22 cellular contexts compared by ENCODE assay signal in genomic region chr3:11808231-11808630, GRCh38. TPM values are rescaled to one million over a fixed set of nuclear protein-coding genes. Genes with fewer than 3 reads are reported as not detected.
DNase-seq lines count a peak whose midpoint lies in the region; ATAC-seq and TF ChIP-seq lines count a peak whose summit lies in the region.
"Had no signal": no experiment of that assay in that cellular context is flagged by ENCODE, and none has a peak within 500 bp of the region (broad histone marks: within the 10 kb centered on the region; RNA-seq: fewer than 3 reads in every experiment).

No MANE protein-coding gene starts in this region.

- H4K91ac ChIP-seq in IMR-90 (ENCODE audit: insufficient read depth, low read depth, low read length), result no peak overlapping the region

- BruUV-seq in IMR-90 (replicated peaks; lab: Mats Ljungman, UMichigan), result no TSS peak

- no peak for TF ChIP-seq POLR2A in IMR-90 (IDR thresholded peaks at IDR 0.05; ENCODE audit: low read depth, low read length)
- no peak for TF ChIP-seq POLR2A in gastroesophageal sphincter (IDR thresholded peaks at IDR 0.05)
- no peak for TF ChIP-seq POLR2A in transverse colon (IDR thresholded peaks at IDR 0.05)

- no peak overlapping the region for H3K18ac ChIP-seq in IMR-90 (ENCODE audit: low read depth, low read length)

- H3K4me1 Mint-ChIP-seq in activated naive CD4-positive, alpha-beta T cell treated with anti-CD3 and anti-CD28 coated beads, Interleukin-2, amount 10 ng/mL, durations not matched to agents 7 days and 5 days, result peaks cover 4% of the 10 kb centered on the region

- 20% methylated on average over 2 of the region's 9 CpGs; no CpG with 5 or more reads in 1 of the 2 experiments for WGBS in IMR-90 (ENCODE audit: extremely low coverage in 2 of 2, insufficient read length in 1 of 2), 2 experiments
- WGBS in gastroesophageal sphincter (ENCODE audit: low coverage in 1 of 2), 2 donors, result 36 to 59% methylated on average over 4 to 6 of the region's 9 CpGs
- 56 to 74% methylated on average over 3 to 9 of the region's 9 CpGs for WGBS in transverse colon (ENCODE audit: low coverage in 1 of 2), 2 donors

- no peak overlapping the region for H3K4me3 Mint-ChIP-seq in activated naive CD4-positive, alpha-beta T cell treated with anti-CD3 and anti-CD28 coated beads, Interleukin-2, amount 10 ng/mL, durations not matched to agents 7 days and 5 days

- H3K27me3 Mint-ChIP-seq in activated naive CD4-positive, alpha-beta T cell treated with anti-CD3 and anti-CD28 coated beads, Interleukin-2, amount 10 ng/mL, durations not matched to agents 7 days and 5 days, result no peaks in the 10 kb centered on the region

- H3K4me3 ChIP-seq in IMR-90 (ENCODE audit: insufficient read depth, low read depth, low read length), result no peak overlapping the region
- no peak overlapping the region for H3K4me3 ChIP-seq in gastroesophageal sphincter
- H3K4me3 ChIP-seq in transverse colon, result no peak overlapping the region
- H3K4me3 ChIP-seq: suprapubic skin had no signal

- CTCF ChIA-PET in activated naive CD4-positive, alpha-beta T cell treated with anti-CD3 and anti-CD28 coated beads, Interleukin-2, amount 10 ng/mL, durations not matched to agents 7 days and 5 days (lab: Charles Lee), result interaction anchor here (0.8 to 2.2 kb wide), 4 partner anchors 25 to 157 kb away, joined by 3 to 6 read pairs (median 3); no protein-coding TSS in a partner anchor
- CTCF ChIA-PET in IMR-90 (lab: Yijun Ruan, JAX), result interaction anchor here (2.0 kb wide), 1 partner anchor 429 kb away, joined by 7 read pairs; no protein-coding TSS in a partner anchor

- no peak overlapping the region for H3K56ac ChIP-seq in IMR-90 (ENCODE audit: extremely low read depth, insufficient read depth, low read length)

- TF ChIP-seq EP300 in gastroesophageal sphincter (IDR thresholded peaks at IDR 0.05) (no peak), transverse colon (IDR thresholded peaks at IDR 0.05; ENCODE audit: low read depth) (no peak)

- H2BK5ac ChIP-seq in IMR-90 (ENCODE audit: low read depth, low read length, poor library complexity, severe bottlenecking), result no peak overlapping the region

- dilution Hi-C loops in IMR-90 (cut with HindIII; ENCODE audit: low sequenced_read_pairs, unreplicated experiment), result no loop called here

- H3K9me3 ChIP-seq in IMR-90 (ENCODE audit: control insufficient read depth, insufficient read depth, low read length) (no peaks in the 10 kb centered on the region), gastroesophageal sphincter (no peaks in the 10 kb centered on the region), transverse colon (no peaks in the 10 kb centered on the region)
- H3K9me3 ChIP-seq: suprapubic skin had no signal

- peak overlapping the region; percentile 21 to 86 for H3K27ac Mint-ChIP-seq in activated naive CD4-positive, alpha-beta T cell treated with anti-CD3 and anti-CD28 coated beads, Interleukin-2, amount 50 U/mL, for 72 hours
- no peak overlapping the region for H3K27ac Mint-ChIP-seq in activated naive CD4-positive, alpha-beta T cell treated with anti-CD3 and anti-CD28 coated beads, Interleukin-2, amount 10 ng/mL, durations not matched to agents 7 days and 5 days

- H3K27me3 ChIP-seq in IMR-90 (ENCODE audit: control insufficient read depth, insufficient read depth, low read length), result no peaks in the 10 kb centered on the region
- no peaks in the 10 kb centered on the region for H3K27me3 ChIP-seq in gastroesophageal sphincter
- H3K27me3 ChIP-seq in transverse colon, result no peaks in the 10 kb centered on the region
- H3K27me3 ChIP-seq: suprapubic skin had no signal

- no peak overlapping the region; a peak in 1 of 4 replicates for H4K8ac ChIP-seq in IMR-90 (ENCODE audit: low read depth in 2 of 2, low read length in 2 of 2)

- H3K4me2 ChIP-seq in IMR-90 (ENCODE audit: low read depth, low read length), result peak overlapping the region; percentile 1; the same call in 1 of the 2 replicates

- intact Hi-C loops in IMR-90 (cut with micrococcal nuclease) (no loop called here), transverse colon (cut with DNase I; ENCODE audit: low total_unique reads) (loop anchor here (10.0 kb wide), 1 partner anchor 153 kb away; no protein-coding TSS in a partner anchor)

- no peaks in the 10 kb centered on the region for H3K9me3 Mint-ChIP-seq in activated naive CD4-positive, alpha-beta T cell treated with anti-CD3 and anti-CD28 coated beads, Interleukin-2, amount 50 U/mL, for 72 hours
- no peaks in the 10 kb centered on the region for H3K9me3 Mint-ChIP-seq in activated naive CD4-positive, alpha-beta T cell treated with anti-CD3 and anti-CD28 coated beads, Interleukin-2, amount 10 ng/mL, durations not matched to agents 7 days and 5 days

- no peak for DNase-seq in activated naive CD4-positive, alpha-beta T cell treated with anti-CD3 and anti-CD28 coated beads, Interleukin-2, amount 50 U/mL, for 72 hours (ENCODE audit: low spot score in 2 of 2)
- DNase-seq in activated naive CD4-positive, alpha-beta T cell treated with anti-CD3 and anti-CD28 coated beads, Interleukin-2, amount 10 ng/mL, durations not matched to agents 7 days and 5 days, result no peak
- DNase-seq in IMR-90, result peak; percentile 29
- peak; percentile 9 for DNase-seq in transverse colon
- no peak for DNase-seq in COLO829 (ENCODE audit: low spot score)
- DNase-seq in NCI-H446 treated with DMSO at 0.1 percent for 48 hours (lab: John Stamatoyannopoulos, UW), result no peak
- DNase-seq in stimulated activated CD4-positive, alpha-beta T cell treated with anti-CD3 and anti-CD28 coated beads, Interleukin-15, amount 100 ng/mL, for 24 hours, result no peak
- DNase-seq: activated CD8-positive, alpha-beta memory T cell treated with anti-CD3 and anti-CD28 coated beads for 24 hours; amygdala; central memory CD4-positive, alpha-beta T cell; COR-L47; EL; KBM-7; left colon; midbrain; NCI-H187 treated with DMSO at 0.1 percent for 48 hours; stimulated activated CD4-positive, alpha-beta T cell treated with anti-CD3 and anti-CD28 coated beads, Interleukin-12 subunit alpha, Interleukin-12 subunit beta, amount 100 ng/mL, for 4 hours; T-helper 9 cell had no signal

- peak in 1 of 2 donors; percentile 47 for ATAC-seq in activated naive CD4-positive, alpha-beta T cell treated with anti-CD3 and anti-CD28 coated beads, Interleukin-2, amount 50 U/mL, for 72 hours
- ATAC-seq in IMR-90 (ENCODE audit: low read depth) (peak; percentile 38), gastroesophageal sphincter (no peak)
- ATAC-seq: activated CD4-positive, CD25-positive, alpha-beta regulatory T cell treated with anti-CD3 and anti-CD28 coated beads, Interleukin-2, amount 50 U/mL, for 24 hours; esophagus mucosa; left colon had no signal

- in situ Hi-C loops in IMR-90 (cut with MboI; ENCODE audit: low sequenced_read_pairs) (loop anchor here (10.0 kb wide), 1 partner anchor 423 kb away; no protein-coding TSS in a partner anchor), transverse colon (cut with MboI; ENCODE audit: low pct_ligation_motif_present in 1 of 4, low pct_unique_long_range_greater_than_20kb in 1 of 4, low sequenced_read_pairs in 3 of 4) (loop anchor here (10.0 to 25.0 kb wide), 3 partner anchors 146 to 423 kb away; no protein-coding TSS in a partner anchor)

- H3K27ac ChIP-seq in IMR-90 (ENCODE audit: insufficient read depth, low read length) (peak overlapping the region; percentile 47; the same call in 1 of the 2 replicates), gastroesophageal sphincter (peak overlapping the region in 3 of 4 donors; percentile 14 to 70 (median 24)), transverse colon (peak overlapping the region; percentile 3 to 64 (median 46))
- H3K27ac ChIP-seq: suprapubic skin had no signal

- H2AK9ac ChIP-seq in IMR-90 (replicated peaks; ENCODE audit: low read depth, low read length, poor library complexity), result no peak overlapping the region

- H3K23ac ChIP-seq in IMR-90 (ENCODE audit: low read depth, low read length), result no peak overlapping the region

- peak overlapping the region; percentile 24 for H2AFZ ChIP-seq in IMR-90 (replicated peaks; ENCODE audit: low read length, poor library complexity)

- H3K4me1 ChIP-seq in IMR-90 (ENCODE audit: control insufficient read depth, insufficient read depth, low read length) (peaks cover 14% of the 10 kb centered on the region), gastroesophageal sphincter (peaks cover 0 to 26% (median 6%) of the 10 kb centered on the region in 3 donors), transverse colon (peaks cover 0 to 17% (median 2%) of the 10 kb centered on the region in 4 donors)
- H3K4me1 ChIP-seq: suprapubic skin had no signal

- H3K4ac ChIP-seq in IMR-90 (ENCODE audit: low read depth, low read length), result peak overlapping the region; percentile 31; the same call in 1 of the 2 replicates

- no peak overlapping the region for H3K14ac ChIP-seq in IMR-90 (replicated peaks; ENCODE audit: low read depth, low read length)

- TF ChIP-seq RAD21 in IMR-90 (IDR thresholded peaks at IDR 0.05; ENCODE audit: low read length), result no peak

- H3K79me1 ChIP-seq in IMR-90 (ENCODE audit: low read depth in 1 of 2, low read length in 2 of 2), result peaks cover 0 to 6% of the 10 kb centered on the region in 2 experiments; a peak in 2 of 4 replicates

- H2BK120ac ChIP-seq in IMR-90 (ENCODE audit: low read depth, low read length), result 0 out of 2 replicates have a peak overlapping the region, but pooled peaks have one; percentile 43

- H2BK15ac ChIP-seq in IMR-90 (ENCODE audit: low read depth, low read length), result no peak overlapping the region

- TF ChIP-seq CTCF in IMR-90 (conservative IDR thresholded peaks at IDR 0.05; ENCODE audit: low read depth, low read length), result no peak
- TF ChIP-seq CTCF in gastroesophageal sphincter (IDR thresholded peaks at IDR 0.05), result no peak
- no peak for TF ChIP-seq CTCF in transverse colon (IDR thresholded peaks at IDR 0.05)

- H3K36me3 ChIP-seq in IMR-90 (ENCODE audit: control insufficient read depth, insufficient read depth, low read length) (peaks cover 10% of the 10 kb centered on the region), gastroesophageal sphincter (peaks cover 0 to 62% of the 10 kb centered on the region in 2 donors), transverse colon (peaks cover 0 to 8% (median 3%) of the 10 kb centered on the region in 4 donors)

- no peak overlapping the region for H3K9ac ChIP-seq in IMR-90 (ENCODE audit: low read depth, low read length)

- POLR2A ChIA-PET in IMR-90 (lab: Charles Lee; ENCODE audit: unreplicated experiment), result interaction anchor here (0.5 kb wide), 1 partner anchor 300 kb away, joined by 3 read pairs; no protein-coding TSS in a partner anchor

- no peak overlapping the region for H2BK20ac ChIP-seq in IMR-90 (ENCODE audit: low read depth, low read length)

- no peak overlapping the region for H2AK5ac ChIP-seq in IMR-90 (ENCODE audit: low read depth, low read length)

- peaks cover 4% of the 10 kb centered on the region for H4K20me1 ChIP-seq in IMR-90 (ENCODE audit: insufficient read depth, low read length)

- H3K9me1 ChIP-seq in IMR-90 (ENCODE audit: insufficient read depth, low read length), result peaks cover 17% of the 10 kb centered on the region

- no peak overlapping the region for H4K5ac ChIP-seq in IMR-90 (ENCODE audit: low read depth, low read length)

- H3K36me3 Mint-ChIP-seq in activated naive CD4-positive, alpha-beta T cell treated with anti-CD3 and anti-CD28 coated beads, Interleukin-2, amount 50 U/mL, for 72 hours, result peaks cover 17 to 29% of the 10 kb centered on the region in 2 donors
- H3K36me3 Mint-ChIP-seq in activated naive CD4-positive, alpha-beta T cell treated with anti-CD3 and anti-CD28 coated beads, Interleukin-2, amount 10 ng/mL, durations not matched to agents 7 days and 5 days, result peaks cover 59% of the 10 kb centered on the region

RNA-seq across cellular contexts. Expression of gene TAMM41, which starts 38.5 kb away (rescaled TPM):
- 10 to 100 TPM; 15.7 to 35.2 TPM for total RNA-seq in activated naive CD4-positive, alpha-beta T cell treated with anti-CD3 and anti-CD28 coated beads, Interleukin-2, amount 50 U/mL, for 72 hours
- total RNA-seq in IMR-90 (2012; rRNA removed) (3.9 and 4.3 TPM in 2 replicates), gastroesophageal sphincter (10 to 100 TPM in 1 of 4 donors, 1 to 10 TPM in 3; 3.6 to 26.8 (median 6.5) TPM), transverse colon (10 to 100 TPM in 3 of 4 donors, 1 to 10 TPM in 1; 4.9 to 29.9 (median 19.1) TPM)
- polyA plus RNA-seq in IMR-90 (2012; rRNA removed), result 15.9 and 25.7 TPM in 2 replicates
- polyA plus RNA-seq in IMR-90 (2012; cell fraction: cytosol; rRNA removed), result 6.4 and 8.7 TPM in 2 replicates
- 20.2 and 21.1 TPM in 2 replicates for polyA plus RNA-seq in IMR-90 (2012; cell fraction: nucleus; rRNA removed; ENCODE audit: low replicate concordance)

Comparison
In these comparisons a context has a peak if more than half of its experiments do, and no peak if none do; other contexts are left out.
1. DNase-seq: peak in IMR-90 (single experiment) and transverse colon (single experiment); none in activated naive CD4-positive, alpha-beta T cell treated with anti-CD3 and anti-CD28 coated beads, Interleukin-2, amount 50 U/mL, for 72 hours (0 of 2), activated naive CD4-positive, alpha-beta T cell treated with anti-CD3 and anti-CD28 coated beads, Interleukin-2, amount 10 ng/mL, durations not matched to agents 7 days and 5 days (single experiment), COLO829 (single experiment), NCI-H446 treated with DMSO at 0.1 percent for 48 hours (single experiment) and stimulated activated CD4-positive, alpha-beta T cell treated with anti-CD3 and anti-CD28 coated beads, Interleukin-15, amount 100 ng/mL, for 24 hours (single experiment).
2. Peak in every context shown above with its lines, with median percentiles within 50 percentile points of each other: H3K27ac ChIP-seq.